26 cellular contexts compared by ENCODE assay signal in the genomic region with DNA sequence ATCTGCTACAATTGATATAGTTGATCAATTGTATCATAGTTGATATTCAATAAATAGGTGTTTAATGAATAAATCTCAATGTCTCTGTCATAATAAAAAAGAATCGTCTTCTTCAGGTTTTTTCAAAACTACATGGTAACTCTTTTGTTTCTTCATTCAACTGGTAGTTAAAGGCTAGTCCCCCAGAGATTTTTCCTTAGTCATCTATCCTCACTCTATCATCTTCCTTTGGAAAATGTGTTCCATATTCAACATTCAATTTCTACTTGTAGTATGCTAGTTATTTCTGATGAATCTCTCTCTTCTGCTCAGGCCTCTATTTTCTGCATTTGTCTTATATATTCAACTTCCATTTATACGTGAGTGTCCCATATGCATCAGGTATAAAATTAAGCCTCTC.
"Had no signal": no experiment of that assay in that cellular context is flagged by ENCODE, and none has a peak within 500 bp of the region (broad histone marks: within the 10 kb centered on the region; RNA-seq: fewer than 3 reads in every experiment).

No MANE protein-coding gene starts in this region.

- H3K4me1 ChIP-seq: colonic mucosa, esophagus squamous epithelium, gastrocnemius medialis, heart right ventricle, left lung, lower lobe of right lung had no signal

- H3K4me3 ChIP-seq: colonic mucosa, esophagus squamous epithelium, gastrocnemius medialis, heart right ventricle, left lung, lower lobe of right lung, mucosa of descending colon had no signal

- FAIRE-seq: endometrium, islet of Langerhans, keratinocyte had no signal

- H3K36me3 ChIP-seq: colonic mucosa, esophagus squamous epithelium, gastrocnemius medialis, heart right ventricle, left lung, lower lobe of right lung had no signal

- ATAC-seq: effector memory CD8-positive, alpha-beta T cell; esophagus mucosa; gastrocnemius medialis; heart right ventricle; left cardiac atrium; left lung; left ventricle myocardium superior; lower lobe of right lung; mucosa of descending colon had no signal

- DNase-seq: colonic mucosa; cortex of kidney; effector CD8-positive, alpha-beta T cell; effector memory CD8-positive, alpha-beta T cell; endodermal cell; erythroblast; esophagus squamous epithelium; foreskin fibroblast; foreskin melanocyte; gastrocnemius medialis; glutamatergic neuron; head of caudate nucleus; heart right ventricle; hippocampal formation; left cardiac atrium; left lung; left ventricle myocardium superior; lower lobe of right lung; mesenchymal stem cell; mucosa of descending colon; naive B cell had no signal

- H3K9me3 ChIP-seq: colonic mucosa, esophagus squamous epithelium, gastrocnemius medialis, heart right ventricle, left lung, lower lobe of right lung, mucosa of descending colon had no signal

- H3K27ac ChIP-seq: colonic mucosa, epithelial cell of prostate, esophagus squamous epithelium, gastrocnemius medialis, heart right ventricle, left lung, lower lobe of right lung had no signal

- H3K27me3 ChIP-seq: colonic mucosa, esophagus squamous epithelium, gastrocnemius medialis, heart right ventricle, left lung had no signal
